Comparison of ENCODE assay signal across 8 cellular contexts in the genomic region with DNA sequence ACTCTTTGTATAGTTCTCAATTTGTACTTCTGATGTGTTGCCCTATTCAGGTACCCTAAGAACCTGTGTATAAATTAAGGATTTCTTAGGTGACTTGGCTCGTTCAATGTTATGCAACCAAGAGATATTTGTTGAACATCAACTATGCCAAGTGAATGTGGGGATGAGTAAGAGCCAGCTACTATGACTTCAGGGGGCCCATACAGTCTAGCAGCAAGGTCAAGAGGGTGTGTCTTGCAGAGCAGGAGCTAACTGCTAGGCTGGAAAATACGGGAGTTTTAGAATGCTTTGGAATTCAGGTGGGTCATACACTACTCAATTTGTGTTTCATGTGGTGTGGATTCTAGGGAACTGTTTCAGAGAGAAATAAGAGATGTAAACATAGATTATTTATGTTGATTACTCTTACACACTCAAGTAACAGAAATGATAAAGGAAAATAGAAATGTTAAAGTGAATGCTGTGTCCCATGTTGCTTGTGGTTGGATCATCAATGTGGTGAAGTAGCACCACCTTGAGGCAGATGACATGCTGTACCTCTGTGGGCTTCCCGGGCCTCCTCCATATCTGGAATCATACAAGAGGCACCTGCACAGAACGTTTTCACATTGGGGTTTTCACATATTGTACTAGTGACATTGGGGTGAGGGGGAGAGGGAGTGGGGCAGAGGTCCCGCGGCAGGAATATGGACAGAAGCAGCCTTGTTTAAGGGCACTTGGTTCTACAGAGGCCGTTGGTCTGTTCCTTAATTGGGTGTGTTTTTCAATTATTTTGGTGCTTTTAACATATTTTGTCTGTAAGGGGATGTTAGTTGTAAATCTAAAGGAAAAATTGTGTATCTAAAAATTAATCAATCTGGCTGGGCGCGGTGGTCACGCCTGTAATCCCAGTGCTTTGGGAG. TPM values are rescaled to one million over a fixed set of nuclear protein-coding genes. Genes with fewer than 3 reads are reported as not detected.
A peak's percentile ranks its signal among the peaks of the same experiment; 100 is the strongest.
DNase-seq lines count a peak whose midpoint lies in the region; ATAC-seq, FAIRE-seq and TF ChIP-seq lines count a peak whose summit lies in the region.

No MANE protein-coding gene starts in this region.

- peaks cover 0 to 9% of the 10 kb centered on the region in 2 experiments; a peak in 3 of 5 replicates for H3K36me3 ChIP-seq in HepG2 (replicated peaks in 1 of 2; ENCODE audit: control insufficient read depth in 1 of 2, insufficient read depth in 2 of 2, low read length in 2 of 2)

- no peak overlapping the region for H3K4me2 ChIP-seq in HepG2 (ENCODE audit: low read depth, low read length)

- no TSS peak for BruUV-seq in HepG2 (replicated peaks; lab: Mats Ljungman, UMichigan)

- H3K27ac Mint-ChIP-seq in stimulated activated memory B cell treated with anti-CD40 and anti-IgM and Interleukin-4, amounts not matched to agents 10 μg/mL and 1 μg/mL and 100 μg/mL, for 72 hours: no peak overlapping the region

- H4K20me1 ChIP-seq in HepG2 (ENCODE audit: insufficient read depth, low read length): no peaks in the 10 kb centered on the region

- H3K4me1 ChIP-seq in HepG2 (ENCODE audit: insufficient read depth, low read length): no peaks in the 10 kb centered on the region

- no peaks in the 10 kb centered on the region for H3K27me3 Mint-ChIP-seq in stimulated activated memory B cell treated with anti-CD40 and anti-IgM and Interleukin-4, amounts not matched to agents 10 μg/mL and 1 μg/mL and 100 μg/mL, for 72 hours

- no peak for TF ChIP-seq EP300 in HepG2 (IDR thresholded peaks at IDR 0.05; ENCODE audit: low read depth in 2 of 2, low read length in 2 of 2)
- no peak for TF ChIP-seq EP300 in HepG2 (CRISPR knock-in tag; IDR thresholded peaks at IDR 0.05; ENCODE audit: borderline replicate concordance)

- POLR2A ChIA-PET in HepG2 (lab: Yijun Ruan, JAX): interaction anchor here (1.5 kb wide), 1 partner anchor 14 kb away, joined by 4 read pairs; no protein-coding TSS in a partner anchor

- H3K9me3 ChIP-seq in HepG2 (ENCODE audit: low read length): no peaks in the 10 kb centered on the region

- H3K4me3 Mint-ChIP-seq in stimulated activated memory B cell treated with anti-CD40 and anti-IgM and Interleukin-4, amounts not matched to agents 10 μg/mL and 1 μg/mL and 100 μg/mL, for 72 hours: no peak overlapping the region

- TF ChIP-seq CTCF in HepG2 (CRISPR knock-in tag; IDR thresholded peaks at IDR 0.05): peak; percentile 88

- in situ Hi-C loops in HepG2 (cut with HindIII; ENCODE audit: extremely low pct_ligation_motif_present, low pct_unique_long_range_greater_than_20kb): loop anchor here (5.0 kb wide), 2 partner anchors 151 to 341 kb away; partner anchors contain the start of gene SMG7

- H3K9ac ChIP-seq in HepG2 (ENCODE audit: insufficient read depth, low read depth, low read length): no peak overlapping the region

- intact Hi-C loops in Right ventricle myocardium inferior (cut with DNase I): loop anchor here (5.0 kb wide), 2 partner anchors 151 to 346 kb away; partner anchors contain the start of gene SMG7
- intact Hi-C loops in cardiac septum (cut with DNase I): loop anchor here (5.0 kb wide), 1 partner anchor 341 kb away; no protein-coding TSS in a partner anchor
- intact Hi-C loops in HepG2 (cut with micrococcal nuclease; ENCODE audit: unreplicated experiment): loop anchor here (1.0 to 10.0 kb wide), 3 partner anchors 78 to 342 kb away; no protein-coding TSS in a partner anchor

- peaks cover 17% of the 10 kb centered on the region for H3K36me3 Mint-ChIP-seq in stimulated activated memory B cell treated with anti-CD40 and anti-IgM and Interleukin-4, amounts not matched to agents 10 μg/mL and 1 μg/mL and 100 μg/mL, for 72 hours

- H3K27me3 ChIP-seq in HepG2 (ENCODE audit: control insufficient read depth in 1 of 2, insufficient read depth in 2 of 2, low read length in 2 of 2): no peaks in the 10 kb centered on the region

- no peak overlapping the region for H3K4me3 ChIP-seq in HepG2 (replicated peaks in 1 of 3; ENCODE audit: insufficient read depth in 1 of 3, low read depth in 2 of 3, low read length in 3 of 3)

- H3K27ac ChIP-seq in HepG2 (ENCODE audit: extremely low read length, insufficient read depth, low read length): no peak overlapping the region

- 67% methylated on average over 10 of the region's 10 CpGs for WGBS in HepG2 (ENCODE audit: low lambda C conversion rate)

- H2AFZ ChIP-seq in HepG2 (ENCODE audit: low read length): no peak overlapping the region

- no peaks in the 10 kb centered on the region for H3K9me3 Mint-ChIP-seq in stimulated activated memory B cell treated with anti-CD40 and anti-IgM and Interleukin-4, amounts not matched to agents 10 μg/mL and 1 μg/mL and 100 μg/mL, for 72 hours

- H3K79me2 ChIP-seq in HepG2 (ENCODE audit: insufficient read depth, low read length): no peaks in the 10 kb centered on the region

- peaks cover 24% of the 10 kb centered on the region for H3K4me1 Mint-ChIP-seq in stimulated activated memory B cell treated with anti-CD40 and anti-IgM and Interleukin-4, amounts not matched to agents 10 μg/mL and 1 μg/mL and 100 μg/mL, for 72 hours

- peak; percentile 73 for FAIRE-seq in HepG2 (lab: Jason Lieb, UNC)

- peak; percentile 61 for DNase-seq in Right ventricle myocardium inferior (ENCODE audit: missing footprints)
- no peak for DNase-seq in cardiac septum (ENCODE audit: low spot score)
- DNase-seq in NCI-H1694 treated with DMSO at 0.1 percent for 48 hours (lab: John Stamatoyannopoulos, UW): peak; percentile 64
- peak; percentile 37 for DNase-seq in UCSD-AML1 (lab: John Stamatoyannopoulos, UW; ENCODE audit: unreplicated experiment)
- DNase-seq in cerebellum (ENCODE audit: low spot score): peak; percentile 66
- DNase-seq in HepG2 (ENCODE audit: low spot score): peak; percentile 61

- peak; percentile 88 for ATAC-seq in Right ventricle myocardium inferior
- ATAC-seq in HG02759 (IDR thresholded peaks at IDR 0.05; ENCODE audit: unreplicated experiment): peak; percentile 89
- ATAC-seq in HepG2: peak; percentile 99
- peak; percentile 84 for ATAC-seq in stimulated activated memory B cell treated with anti-CD40 and anti-IgM and Interleukin-4, amounts not matched to agents 10 μg/mL and 1 μg/mL and 100 μg/mL, for 72 hours

- peak; percentile 73 for TF ChIP-seq RAD21 in HepG2 (CRISPR knock-in tag; IDR thresholded peaks at IDR 0.05)

- CTCF ChIA-PET in HepG2 (lab: Yijun Ruan, JAX; ENCODE audit: low intra/inter-chr PET ratio, low total read pairs): interaction anchor here (1.2 to 2.3 kb wide), 3 partner anchors 14 to 342 kb away, joined by 3 to 13 read pairs (median 4); no protein-coding TSS in a partner anchor

- TF ChIP-seq POLR2A in HepG2 (IDR thresholded peaks at IDR 0.05; ENCODE audit: insufficient read depth in 1 of 2, low read depth in 2 of 2, low read length in 2 of 2): no peak

RNA-seq across cellular contexts. Expression of gene ARPC5, which starts 12.4 kb away (rescaled TPM):
- total RNA-seq in Right ventricle myocardium inferior (40.2 TPM), cardiac septum (49.8 TPM), cerebellum (47.4 TPM), HepG2 (2016; rRNA removed; fragmentation: Illumina TruSeq; extraction: Trizol) (106 and 148 TPM in 2 replicates)
- total RNA-seq in HepG2 (2016; cell fraction: cytosol; rRNA removed; fragmentation: Illumina TruSeq; extraction: Trizol; ENCODE audit: low read depth): 8.0 and 11.5 TPM in 2 replicates
- total RNA-seq in HepG2 (2016; cell fraction: insoluble cytoplasmic fraction; rRNA removed; fragmentation: Illumina TruSeq; extraction: Trizol): 110 and 163 TPM in 2 replicates
- total RNA-seq in HepG2 (2016; cell fraction: membrane; rRNA removed; fragmentation: Illumina TruSeq; extraction: Trizol): 39.6 and 47.2 TPM in 2 replicates
- total RNA-seq in HepG2 (2016; cell fraction: nucleus; rRNA removed; fragmentation: Illumina TruSeq; extraction: Trizol): 45.8 TPM in 2 replicates
- 40.1 and 48.4 TPM in 2 replicates for polyA plus RNA-seq in HepG2 (2011; rRNA removed)
- polyA plus RNA-seq in HepG2 (2011; cell fraction: cytosol; rRNA removed): 21.1 and 33.4 TPM in 2 replicates
- polyA plus RNA-seq in HepG2 (2011; cell fraction: nucleus; rRNA removed): 7.7 and 10.0 TPM in 2 replicates
- polyA plus RNA-seq in HepG2 (2012): 50.2 and 53.9 TPM in 2 replicates
- polyA plus RNA-seq in HepG2 (2016; cell fraction: cytosol; fragmentation: Illumina TruSeq; extraction: Trizol; ENCODE audit: low read depth): 8.8 and 9.5 TPM in 2 replicates
- polyA plus RNA-seq in HepG2 (2016; cell fraction: insoluble cytoplasmic fraction; fragmentation: Illumina TruSeq; extraction: Trizol; ENCODE audit: low read depth): 146 and 157 TPM in 2 replicates
- 29.5 and 30.2 TPM in 2 replicates for polyA plus RNA-seq in HepG2 (2016; cell fraction: membrane; fragmentation: Illumina TruSeq; extraction: Trizol; ENCODE audit: low read depth)
- polyA plus RNA-seq in HepG2 (2016; cell fraction: nucleus; fragmentation: Illumina TruSeq; extraction: Trizol; ENCODE audit: insufficient read depth, low read depth): 58.8 and 62.7 TPM in 2 replicates
- 16.7 and 70.1 TPM in 2 replicates for polyA minus RNA-seq in HepG2 (2011; rRNA and poly(A)+ RNA removed; ENCODE audit: low replicate concordance)
- 28.3 and 29.7 TPM in 2 replicates for polyA minus RNA-seq in HepG2 (2011; cell fraction: cytosol; rRNA and poly(A)+ RNA removed)
- 44.3 and 44.4 TPM in 2 replicates for polyA minus RNA-seq in HepG2 (2011; cell fraction: nucleus; rRNA and poly(A)+ RNA removed)

RNA-seq across cellular contexts. Expression of gene APOBEC4, which starts 30.0 kb away (rescaled TPM):
- total RNA-seq in Right ventricle myocardium inferior (not detected), cardiac septum (not detected), cerebellum (not detected), HepG2 (2016; rRNA removed; fragmentation: Illumina TruSeq; extraction: Trizol) (not detected in 2 replicates)
- total RNA-seq in HepG2 (2016; cell fraction: cytosol; rRNA removed; fragmentation: Illumina TruSeq; extraction: Trizol; ENCODE audit: low read depth): not detected in 2 replicates
- total RNA-seq in HepG2 (2016; cell fraction: insoluble cytoplasmic fraction; rRNA removed; fragmentation: Illumina TruSeq; extraction: Trizol): not detected in 2 replicates
- not detected in 2 replicates for total RNA-seq in HepG2 (2016; cell fraction: membrane; rRNA removed; fragmentation: Illumina TruSeq; extraction: Trizol)
- not detected in 2 replicates for total RNA-seq in HepG2 (2016; cell fraction: nucleus; rRNA removed; fragmentation: Illumina TruSeq; extraction: Trizol)
- polyA plus RNA-seq in HepG2 (2011; rRNA removed): not detected in 2 replicates
- polyA plus RNA-seq in HepG2 (2011; cell fraction: cytosol; rRNA removed): not detected in 2 replicates
- not detected in 2 replicates for polyA plus RNA-seq in HepG2 (2011; cell fraction: nucleus; rRNA removed)
- polyA plus RNA-seq in HepG2 (2012): not detected in 2 replicates
- polyA plus RNA-seq in HepG2 (2016; cell fraction: cytosol; fragmentation: Illumina TruSeq; extraction: Trizol; ENCODE audit: low read depth): not detected in 2 replicates
- polyA plus RNA-seq in HepG2 (2016; cell fraction: insoluble cytoplasmic fraction; fragmentation: Illumina TruSeq; extraction: Trizol; ENCODE audit: low read depth): not detected in 2 replicates
- polyA plus RNA-seq in HepG2 (2016; cell fraction: membrane; fragmentation: Illumina TruSeq; extraction: Trizol; ENCODE audit: low read depth): not detected in 2 replicates
- polyA plus RNA-seq in HepG2 (2016; cell fraction: nucleus; fragmentation: Illumina TruSeq; extraction: Trizol; ENCODE audit: insufficient read depth, low read depth): not detected in 2 replicates
- not detected in 2 replicates for polyA minus RNA-seq in HepG2 (2011; rRNA and poly(A)+ RNA removed; ENCODE audit: low replicate concordance)
- not detected in 2 replicates for polyA minus RNA-seq in HepG2 (2011; cell fraction: cytosol; rRNA and poly(A)+ RNA removed)
- not detected in 2 replicates for polyA minus RNA-seq in HepG2 (2011; cell fraction: nucleus; rRNA and poly(A)+ RNA removed)

RNA-seq across cellular contexts. Expression of gene NCF2, which starts 32.9 kb away (rescaled TPM):
- total RNA-seq in Right ventricle myocardium inferior: 6.7 TPM
- 4.5 TPM for total RNA-seq in cardiac septum
- 2.5 TPM for total RNA-seq in cerebellum
- 0.46 and 1.1 TPM in 2 replicates for total RNA-seq in HepG2 (2016; rRNA removed; fragmentation: Illumina TruSeq; extraction: Trizol)
- 0.26 and 0.30 TPM in 2 replicates for total RNA-seq in HepG2 (2016; cell fraction: cytosol; rRNA removed; fragmentation: Illumina TruSeq; extraction: Trizol; ENCODE audit: low read depth)
- 0.37 and 0.41 TPM in 2 replicates for total RNA-seq in HepG2 (2016; cell fraction: insoluble cytoplasmic fraction; rRNA removed; fragmentation: Illumina TruSeq; extraction: Trizol)
- 0.14 and 0.19 TPM in 2 replicates for total RNA-seq in HepG2 (2016; cell fraction: membrane; rRNA removed; fragmentation: Illumina TruSeq; extraction: Trizol)
- total RNA-seq in HepG2 (2016; cell fraction: nucleus; rRNA removed; fragmentation: Illumina TruSeq; extraction: Trizol): not detected in 2 replicates
- polyA plus RNA-seq in HepG2 (2011; rRNA removed): 0.18 and 0.25 TPM in 2 replicates
- 0.50 and 0.68 TPM in 2 replicates for polyA plus RNA-seq in HepG2 (2011; cell fraction: cytosol; rRNA removed)
- 0.10 and 0.35 TPM in 2 replicates for polyA plus RNA-seq in HepG2 (2011; cell fraction: nucleus; rRNA removed)
- polyA plus RNA-seq in HepG2 (2012): 0.21 and 0.25 TPM in 2 replicates
- polyA plus RNA-seq in HepG2 (2016; cell fraction: cytosol; fragmentation: Illumina TruSeq; extraction: Trizol; ENCODE audit: low read depth): 0.14 and 0.24 TPM in 2 replicates
- 0.27 and 1.4 TPM in 2 replicates for polyA plus RNA-seq in HepG2 (2016; cell fraction: insoluble cytoplasmic fraction; fragmentation: Illumina TruSeq; extraction: Trizol; ENCODE audit: low read depth)
- polyA plus RNA-seq in HepG2 (2016; cell fraction: membrane; fragmentation: Illumina TruSeq; extraction: Trizol; ENCODE audit: low read depth): 0.43 and 0.53 TPM in 2 replicates
- polyA plus RNA-seq in HepG2 (2016; cell fraction: nucleus; fragmentation: Illumina TruSeq; extraction: Trizol; ENCODE audit: insufficient read depth, low read depth): 0.72 TPM in 1 of 2 replicates, not detected in the other
- 3.3 TPM in 1 of 2 replicates, not detected in the other for polyA minus RNA-seq in HepG2 (2011; rRNA and poly(A)+ RNA removed; ENCODE audit: low replicate concordance)
- polyA minus RNA-seq in HepG2 (2011; cell fraction: cytosol; rRNA and poly(A)+ RNA removed): not detected in 2 replicates
- polyA minus RNA-seq in HepG2 (2011; cell fraction: nucleus; rRNA and poly(A)+ RNA removed): not detected in 2 replicates
